17 cellular contexts compared by ENCODE assay signal in genomic region chr14:105881021-105881930, GRCh38.
A peak's percentile ranks its signal among the peaks of the same experiment; 100 is the strongest.
DNase-seq lines count a peak whose midpoint lies in the region; ATAC-seq and TF ChIP-seq lines count a peak whose summit lies in the region.
"Had no signal": no experiment of that assay in that cellular context is flagged by ENCODE, and none has a peak within 500 bp of the region (broad histone marks: within the 10 kb centered on the region; RNA-seq: fewer than 3 reads in every experiment).

No MANE protein-coding gene starts in this region.

- H3K4me1 Mint-ChIP-seq in activated CD4-positive, alpha-beta T cell treated with anti-CD3 and anti-CD28 coated beads for 36 hours, result peaks cover 2% of the 10 kb centered on the region
- no peaks in the 10 kb centered on the region for H3K4me1 Mint-ChIP-seq in stimulated activated memory B cell treated with anti-CD40 and anti-IgM and Interleukin-4, amounts not matched to agents 10 μg/mL and 1 μg/mL and 100 μg/mL, for 72 hours

- POLR2A ChIA-PET in activated CD4-positive, alpha-beta T cell treated with anti-CD3 and anti-CD28 coated beads for 36 hours (lab: Charles Lee), result no interaction called here

- DNase-seq in activated CD4-positive, alpha-beta T cell treated with anti-CD3 and anti-CD28 coated beads for 36 hours, result peak; percentile 4
- no peak for DNase-seq in activated CD4-positive, alpha-beta T cell treated with anti-CD3 and anti-CD28 coated beads, Interleukin-2, amount 50 U/mL, for 4 hours
- DNase-seq in WERI-Rb-1, result peak; percentile 2
- peak in 2 of 3 donors; percentile 4 to 25 for DNase-seq in right cardiac atrium
- DNase-seq in colonic mucosa, result no peak
- no peak for DNase-seq in NCI-H2107 treated with DMSO at 0.1 percent for 48 hours (lab: John Stamatoyannopoulos, UW; ENCODE audit: unreplicated experiment)
- DNase-seq: foreskin melanocyte; NCI-H1436 treated with DMSO at 0.1 percent for 48 hours; NCI-H524 treated with DMSO at 0.1 percent for 48 hours; PC-3; stimulated activated CD4-positive, alpha-beta T cell treated with anti-CD3 and anti-CD28 coated beads, Interleukin-15, amount 100 ng/mL, for 24 hours; testis had no signal

- H3K9me3 ChIP-seq in WERI-Rb-1 (ENCODE audit: severe bottlenecking), result no peaks in the 10 kb centered on the region
- no peaks in the 10 kb centered on the region for H3K9me3 ChIP-seq in right cardiac atrium (ENCODE audit: control insufficient read depth, low read length)
- no peaks in the 10 kb centered on the region for H3K9me3 ChIP-seq in colonic mucosa
- H3K9me3 ChIP-seq: testis had no signal

- H3K4me1 ChIP-seq in right cardiac atrium (ENCODE audit: control insufficient read depth, insufficient read depth, low read length) (no peaks in the 10 kb centered on the region), colonic mucosa (no peaks in the 10 kb centered on the region)
- H3K4me1 ChIP-seq: parathyroid adenoma, testis had no signal

- CTCF ChIA-PET in activated CD4-positive, alpha-beta T cell treated with anti-CD3 and anti-CD28 coated beads for 36 hours (lab: Charles Lee), result no interaction called here

- no peaks in the 10 kb centered on the region for H3K9me3 Mint-ChIP-seq in activated CD4-positive, alpha-beta T cell treated with anti-CD3 and anti-CD28 coated beads for 36 hours (ENCODE audit: low read depth)
- H3K9me3 Mint-ChIP-seq in stimulated activated memory B cell treated with anti-CD40 and anti-IgM and Interleukin-4, amounts not matched to agents 10 μg/mL and 1 μg/mL and 100 μg/mL, for 72 hours, result no peaks in the 10 kb centered on the region

- H3K27ac Mint-ChIP-seq in activated CD4-positive, alpha-beta T cell treated with anti-CD3 and anti-CD28 coated beads for 36 hours, result no peak overlapping the region
- H3K27ac Mint-ChIP-seq in stimulated activated memory B cell treated with anti-CD40 and anti-IgM and Interleukin-4, amounts not matched to agents 10 μg/mL and 1 μg/mL and 100 μg/mL, for 72 hours, result no peak overlapping the region
- H3K27ac Mint-ChIP-seq: CD4-positive, CD25-positive, alpha-beta regulatory T cell had no signal

- TF ChIP-seq CTCF in WERI-Rb-1 (IDR thresholded peaks at IDR 0.05; ENCODE audit: low read depth, low read length), result no peak
- no peak for TF ChIP-seq CTCF in colonic mucosa (IDR thresholded peaks at IDR 0.05)

- H3K27me3 ChIP-seq in WERI-Rb-1 (ENCODE audit: insufficient read depth, low read depth, severe bottlenecking) (peaks cover 85% of the 10 kb centered on the region), right cardiac atrium (ENCODE audit: control insufficient read depth, insufficient read depth) (no peaks in the 10 kb centered on the region), colonic mucosa (no peaks in the 10 kb centered on the region)
- H3K27me3 ChIP-seq: testis had no signal

- H3K36me3 ChIP-seq in WERI-Rb-1 (no peaks in the 10 kb centered on the region), colonic mucosa (no peaks in the 10 kb centered on the region)

- H3K4me3 Mint-ChIP-seq in activated CD4-positive, alpha-beta T cell treated with anti-CD3 and anti-CD28 coated beads for 36 hours, result no peak overlapping the region
- H3K4me3 Mint-ChIP-seq in stimulated activated memory B cell treated with anti-CD40 and anti-IgM and Interleukin-4, amounts not matched to agents 10 μg/mL and 1 μg/mL and 100 μg/mL, for 72 hours, result peak overlapping the region; percentile 47
- H3K4me3 Mint-ChIP-seq: CD4-positive, CD25-positive, alpha-beta regulatory T cell had no signal

- no peak overlapping the region for H3K9ac ChIP-seq in colonic mucosa (ENCODE audit: low read depth in 2 of 2, low read length in 2 of 2)
- H3K9ac ChIP-seq: KMS-11, parathyroid adenoma had no signal

- intact Hi-C loops in activated CD4-positive, alpha-beta T cell treated with anti-CD3 and anti-CD28 coated beads for 36 hours (cut with DNase I, micrococcal nuclease), result loop anchor here in 1 of 2 experiments (5.0 kb wide), 1 partner anchor 401 kb away; no protein-coding TSS in a partner anchor
- intact Hi-C loops in right cardiac atrium (cut with DNase I), result no loop called here
- intact Hi-C loops in colonic mucosa (cut with DNase I), result no loop called here

- no peak for ATAC-seq in activated CD4-positive, alpha-beta T cell treated with anti-CD3 and anti-CD28 coated beads for 36 hours
- no peak for ATAC-seq in right cardiac atrium
- no peak for ATAC-seq in stimulated activated memory B cell treated with anti-CD40 and anti-IgM and Interleukin-4, amounts not matched to agents 10 μg/mL and 1 μg/mL and 100 μg/mL, for 72 hours
- ATAC-seq in GM18868 (IDR thresholded peaks at IDR 0.05; ENCODE audit: unreplicated experiment), result no peak
- ATAC-seq: PC-3 had no signal

- H3K4me3 ChIP-seq in WERI-Rb-1 (ENCODE audit: low read depth, low read length) (no peak overlapping the region), right cardiac atrium (ENCODE audit: low read length) (no peak overlapping the region), colonic mucosa (no peak overlapping the region)
- H3K4me3 ChIP-seq: testis had no signal

- no peaks in the 10 kb centered on the region for H3K36me3 Mint-ChIP-seq in activated CD4-positive, alpha-beta T cell treated with anti-CD3 and anti-CD28 coated beads for 36 hours (ENCODE audit: low read depth)
- H3K36me3 Mint-ChIP-seq in stimulated activated memory B cell treated with anti-CD40 and anti-IgM and Interleukin-4, amounts not matched to agents 10 μg/mL and 1 μg/mL and 100 μg/mL, for 72 hours, result no peaks in the 10 kb centered on the region
- H3K36me3 Mint-ChIP-seq: CD4-positive, CD25-positive, alpha-beta regulatory T cell had no signal

- WGBS in right cardiac atrium, result 68% methylated on average over 18 of the region's 18 CpGs

- peaks cover 10% of the 10 kb centered on the region for H3K27me3 Mint-ChIP-seq in activated CD4-positive, alpha-beta T cell treated with anti-CD3 and anti-CD28 coated beads for 36 hours
- no peaks in the 10 kb centered on the region for H3K27me3 Mint-ChIP-seq in stimulated activated memory B cell treated with anti-CD40 and anti-IgM and Interleukin-4, amounts not matched to agents 10 μg/mL and 1 μg/mL and 100 μg/mL, for 72 hours

- H3K27ac ChIP-seq in WERI-Rb-1 (no peak overlapping the region), right cardiac atrium (ENCODE audit: low read length) (no peak overlapping the region), colonic mucosa (no peak overlapping the region)
- H3K27ac ChIP-seq: KMS-11, parathyroid adenoma, testis had no signal

Comparison
In these comparisons a context has a peak if more than half of its experiments do, and no peak if none do; other contexts are left out.
1. DNase-seq: peak in activated CD4-positive, alpha-beta T cell treated with anti-CD3 and anti-CD28 coated beads for 36 hours (single experiment), WERI-Rb-1 (single experiment) and right cardiac atrium (2 of 3); none in activated CD4-positive, alpha-beta T cell treated with anti-CD3 and anti-CD28 coated beads, Interleukin-2, amount 50 U/mL, for 4 hours (0 of 2), colonic mucosa (single experiment) and NCI-H2107 treated with DMSO at 0.1 percent for 48 hours (single experiment).